Comparison of ENCODE assay signal across 23 cellular contexts in genomic region chr14:32436993-32437392, GRCh38.
DNase-seq lines count a peak whose midpoint lies in the region; ATAC-seq and TF ChIP-seq lines count a peak whose summit lies in the region.
"Had no signal": no experiment of that assay in that cellular context is flagged by ENCODE, and none has a peak within 500 bp of the region (broad histone marks: within the 10 kb centered on the region; RNA-seq: fewer than 3 reads in every experiment).

No MANE protein-coding gene starts in this region.

- TF ChIP-seq CTCF in fibroblast of pulmonary artery (IDR thresholded peaks at IDR 0.05; ENCODE audit: low read length, missing control alignments) = no peak
- TF ChIP-seq CTCF in osteoblast (IDR thresholded peaks at IDR 0.05; ENCODE audit: extremely low read depth, low read depth, low read length) = no peak
- no peak for TF ChIP-seq CTCF in thoracic aorta (IDR thresholded peaks at IDR 0.05)

- CTCF ChIA-PET in activated CD4-positive, alpha-beta T cell treated with anti-CD3 and anti-CD28 coated beads, Interleukin-2, amount 10 ng/mL, durations not matched to agents 7 days and 5 days (lab: Charles Lee) = interaction anchor here (1.0 to 2.3 kb wide), 3 partner anchors 9 to 36 kb away, joined by 3 to 9 read pairs (median 3); no protein-coding TSS in a partner anchor

- peaks cover 8% of the 10 kb centered on the region for H3K9me3 Mint-ChIP-seq in activated CD4-positive, alpha-beta T cell treated with anti-CD3 and anti-CD28 coated beads, Interleukin-2, amount 10 ng/mL, durations not matched to agents 7 days and 5 days

- H3K4me2 ChIP-seq in osteoblast (ENCODE audit: insufficient read depth, low read length) = no peak overlapping the region
- H3K4me2 ChIP-seq: A549, PC-9 had no signal

- H3K27ac ChIP-seq in caudate nucleus (ENCODE audit: low read depth, low read length) = peak overlapping the region; percentile 24
- H3K27ac ChIP-seq in osteoblast (ENCODE audit: low read depth, low read length) = no peak overlapping the region
- peak overlapping the region; percentile 57 to 96 for H3K27ac ChIP-seq in thoracic aorta
- H3K27ac ChIP-seq: A549, PC-9 had no signal

- no peak for ATAC-seq in thoracic aorta (ENCODE audit: insufficient number of reproducible peaks, low FRiP score, low read depth)
- ATAC-seq in SK-N-SH treated with all-trans-retinoic acid at 6 μM for 48 hours = no peak
- ATAC-seq in GM18511 (IDR thresholded peaks at IDR 0.05; ENCODE audit: unreplicated experiment) = no peak
- ATAC-seq: A549, K562 had no signal

- H3K27me3 ChIP-seq in osteoblast (ENCODE audit: insufficient read depth, low read length) (no peaks in the 10 kb centered on the region), thoracic aorta (replicated peaks; ENCODE audit: insufficient read depth) (no peaks in the 10 kb centered on the region)

- H3K36me3 ChIP-seq in osteoblast (ENCODE audit: insufficient read depth, low read length) (no peaks in the 10 kb centered on the region), thoracic aorta (no peaks in the 10 kb centered on the region)

- H3K4me3 Mint-ChIP-seq in activated CD4-positive, alpha-beta T cell treated with anti-CD3 and anti-CD28 coated beads, Interleukin-2, amount 10 ng/mL, durations not matched to agents 7 days and 5 days = no peak overlapping the region
- H3K4me3 Mint-ChIP-seq: B cell, CD14-positive monocyte had no signal

- H3K4me3 ChIP-seq in fibroblast of pulmonary artery (replicated peaks; ENCODE audit: low read depth, low read length) (no peak overlapping the region), osteoblast (ENCODE audit: insufficient read depth, low read length) (no peak overlapping the region), thoracic aorta (peak overlapping the region; percentile 74)
- H3K4me3 ChIP-seq: A549, K562, PC-9 had no signal

- no peak for DNase-seq in caudate nucleus (lab: John Stamatoyannopoulos, UW)
- DNase-seq in fibroblast of pulmonary artery (ENCODE audit: low read depth) = peak; percentile 18
- peak; percentile 26 for DNase-seq in osteoblast (ENCODE audit: insufficient read length, low spot score, missing footprints)
- DNase-seq in thoracic aorta (ENCODE audit: low spot score) = no peak
- DNase-seq in activated CD4-positive, alpha-beta T cell treated with anti-CD3 and anti-CD28 coated beads, Interleukin-2, amount 10 ng/mL, durations not matched to agents 7 days and 5 days = no peak
- DNase-seq in activated CD4-positive, alpha-beta T cell treated with anti-CD3 and anti-CD28 coated beads, Interleukin-2, amount 50 U/mL, for 48 hours = no peak
- DNase-seq: DMS53, GDM1, H7, MM.1S, NCI-H1092, NCI-H1436, NCI-H187 treated with DMSO at 0.1 percent for 48 hours, NCI-H2107, NCI-H446 treated with DMSO at 0.1 percent for 48 hours, PC-9, SIG-M5 had no signal

- no peaks in the 10 kb centered on the region for H3K27me3 Mint-ChIP-seq in activated CD4-positive, alpha-beta T cell treated with anti-CD3 and anti-CD28 coated beads, Interleukin-2, amount 10 ng/mL, durations not matched to agents 7 days and 5 days
- H3K27me3 Mint-ChIP-seq: B cell had no signal

- H3K9me3 ChIP-seq in osteoblast (ENCODE audit: low read depth, low read length) (no peaks in the 10 kb centered on the region), thoracic aorta (no peaks in the 10 kb centered on the region)
- H3K9me3 ChIP-seq: A549 had no signal

- H3K4me1 ChIP-seq in osteoblast (ENCODE audit: insufficient read depth, low read length) = peaks cover 4% of the 10 kb centered on the region
- peaks cover 7 to 37% of the 10 kb centered on the region in 2 donors for H3K4me1 ChIP-seq in thoracic aorta (ENCODE audit: control insufficient read depth in 1 of 2, low read depth in 2 of 2)
- H3K4me1 ChIP-seq: A549 had no signal

- no peak overlapping the region for H2AFZ ChIP-seq in osteoblast (ENCODE audit: low read length)
- H2AFZ ChIP-seq: PC-9 had no signal

- no peaks in the 10 kb centered on the region for H4K20me1 ChIP-seq in osteoblast (ENCODE audit: insufficient read depth, low read length)

- H3K36me3 Mint-ChIP-seq in activated CD4-positive, alpha-beta T cell treated with anti-CD3 and anti-CD28 coated beads, Interleukin-2, amount 10 ng/mL, durations not matched to agents 7 days and 5 days (ENCODE audit: low read depth) = peaks cover 3% of the 10 kb centered on the region
- H3K36me3 Mint-ChIP-seq: CD14-positive monocyte had no signal

- peaks cover 13% of the 10 kb centered on the region for H3K4me1 Mint-ChIP-seq in activated CD4-positive, alpha-beta T cell treated with anti-CD3 and anti-CD28 coated beads, Interleukin-2, amount 10 ng/mL, durations not matched to agents 7 days and 5 days
- H3K4me1 Mint-ChIP-seq: CD14-positive monocyte had no signal

- POLR2A ChIA-PET in activated CD4-positive, alpha-beta T cell treated with anti-CD3 and anti-CD28 coated beads, Interleukin-2, amount 10 ng/mL, durations not matched to agents 7 days and 5 days (lab: Charles Lee) = no interaction called here

- H3K27ac Mint-ChIP-seq in activated CD4-positive, alpha-beta T cell treated with anti-CD3 and anti-CD28 coated beads, Interleukin-2, amount 10 ng/mL, durations not matched to agents 7 days and 5 days = no peak overlapping the region
- H3K27ac Mint-ChIP-seq: B cell, CD14-positive monocyte had no signal

- no peaks in the 10 kb centered on the region for H3K79me2 ChIP-seq in osteoblast (ENCODE audit: insufficient read depth, low read length)

TF ChIP-seq in SK-N-SH treated with all-trans-retinoic acid at 6 μM for 48 hours, 23 proteins besides CTCF, POLR2A, EP300 and RAD21:
- TF ChIP-seq TCF4 (CRISPR knock-in tag; IDR thresholded peaks at IDR 0.05; ENCODE audit: borderline replicate concordance) = no peak
- TF ChIP-seq ISL1 (CRISPR knock-in tag; IDR thresholded peaks at IDR 0.05) = no peak
- TF ChIP-seq SNAI2 (CRISPR knock-in tag; IDR thresholded peaks at IDR 0.05) = no peak
- no peak for TF ChIP-seq GLIS3 (CRISPR knock-in tag; IDR thresholded peaks at IDR 0.05)
- TF ChIP-seq ESRRG (CRISPR knock-in tag; IDR thresholded peaks at IDR 0.05) = no peak
- no peak for TF ChIP-seq ZNF8 (CRISPR knock-in tag; IDR thresholded peaks at IDR 0.05)
- no peak for TF ChIP-seq BACH2 (CRISPR knock-in tag; IDR thresholded peaks at IDR 0.05; ENCODE audit: borderline replicate concordance)
- TF ChIP-seq CSDC2 (CRISPR knock-in tag; IDR thresholded peaks at IDR 0.05) = no peak
- no peak for TF ChIP-seq TOX (CRISPR knock-in tag; IDR thresholded peaks at IDR 0.05; ENCODE audit: borderline replicate concordance)
- TF ChIP-seq TSHZ2 (CRISPR knock-in tag; IDR thresholded peaks at IDR 0.05) = no peak
- TF ChIP-seq ZNF70 (CRISPR knock-in tag; IDR thresholded peaks at IDR 0.05) = no peak
- TF ChIP-seq ARNTL (CRISPR knock-in tag; IDR thresholded peaks at IDR 0.05; ENCODE audit: borderline replicate concordance, low read depth) = no peak
- no peak for TF ChIP-seq ZFP3 (CRISPR knock-in tag; IDR thresholded peaks at IDR 0.05)
- no peak for TF ChIP-seq ZFP30 (CRISPR knock-in tag; IDR thresholded peaks at IDR 0.05)
- TF ChIP-seq ZNF565 (CRISPR knock-in tag; conservative IDR thresholded peaks at IDR 0.05; ENCODE audit: low read depth) = no peak

Comparison
In these comparisons a context has a peak if more than half of its experiments do, and no peak if none do; other contexts are left out.
1. DNase-seq: peak in fibroblast of pulmonary artery (single experiment) and osteoblast (single experiment); none in caudate nucleus (0 of 61), thoracic aorta (single experiment), activated CD4-positive, alpha-beta T cell treated with anti-CD3 and anti-CD28 coated beads, Interleukin-2, amount 10 ng/mL, durations not matched to agents 7 days and 5 days (single experiment) and activated CD4-positive, alpha-beta T cell treated with anti-CD3 and anti-CD28 coated beads, Interleukin-2, amount 50 U/mL, for 48 hours (0 of 2).